ENCODE assay signal across 27 cellular contexts in the genomic region with DNA sequence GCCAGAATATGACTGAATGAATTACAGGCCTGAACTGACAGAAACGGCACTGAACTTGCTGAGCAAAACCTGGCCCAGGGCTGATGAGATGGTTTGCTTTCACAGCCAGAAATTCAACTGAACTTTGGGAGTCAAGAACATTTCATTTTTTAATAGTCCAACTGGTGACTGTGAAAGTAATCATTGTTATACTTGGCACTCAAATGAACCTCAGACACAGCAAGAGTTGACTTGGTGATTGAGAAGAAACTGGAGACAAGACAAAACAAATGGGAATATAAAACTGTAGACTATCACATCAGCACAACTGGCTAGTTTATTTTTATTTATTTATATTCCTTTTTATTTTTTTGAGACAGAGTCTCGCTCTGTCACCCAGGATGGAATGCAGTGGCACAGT.
"Had no signal": no experiment of that assay in that cellular context is flagged by ENCODE, and none has a peak within 500 bp of the region (broad histone marks: within the 10 kb centered on the region; RNA-seq: fewer than 3 reads in every experiment).

No MANE protein-coding gene starts in this region.

- DNase-seq: activated B cell treated with CpG ODN at 0.5 μM for 24 hours; activated CD4-positive, alpha-beta T cell treated with anti-CD3 and anti-CD28 coated beads for 48 hours; activated CD4-positive, alpha-beta T cell treated with anti-CD3 and anti-CD28 coated beads, Interleukin-2, amount 50 U/mL, for 1 hour; activated CD4-positive, alpha-beta T cell treated with anti-CD3 and anti-CD28 coated beads, Interleukin-2, amount 50 U/mL, for 48 hours; activated CD8-positive, alpha-beta memory T cell treated with anti-CD3 and anti-CD28 coated beads for 24 hours; activated CD8-positive, alpha-beta T cell treated with anti-CD3 and anti-CD28 coated beads for 36 hours; activated effector memory CD4-positive, alpha-beta T cell treated with Interleukin-2 at 50 U/mL for 16 hours; activated gamma-delta T cell treated with Interleukin-2 at 50 U/mL for 16 hours; activated naive CD4-positive, alpha-beta T cell treated with Interleukin-2 at 50 U/mL for 16 hours; activated naive CD8-positive, alpha-beta T cell treated with anti-CD3 and anti-CD28 coated beads, Interleukin-2, amount 10 ng/mL, durations not matched to agents 7 days and 5 days; activated T-cell treated with anti-CD3 and anti-CD28 coated beads, Interleukin-2, amount 50 U/mL, for 4 hours; body of pancreas; caudate nucleus; cortex of kidney; dermis blood vessel endothelial cell; effector CD4-positive, alpha-beta T cell; effector memory CD8-positive, alpha-beta T cell; erythroblast; foreskin keratinocyte; gastrocnemius medialis; glutamatergic neuron; T-helper 1 cell; T-helper 17 cell; T1000; WERI-Rb-1 had no signal

- H3K4me1 ChIP-seq: ascending aorta, body of pancreas, esophagus muscularis mucosa, foreskin keratinocyte, gastrocnemius medialis had no signal

- H3K27ac ChIP-seq: ascending aorta, body of pancreas, esophagus muscularis mucosa, foreskin keratinocyte, gastrocnemius medialis, WERI-Rb-1 had no signal

- H3K4me3 ChIP-seq: ascending aorta, body of pancreas, esophagus muscularis mucosa, gastrocnemius medialis had no signal

- H3K36me3 ChIP-seq: ascending aorta, esophagus muscularis mucosa, gastrocnemius medialis, WERI-Rb-1 had no signal

- H3K27me3 ChIP-seq: ascending aorta, body of pancreas, esophagus muscularis mucosa, foreskin keratinocyte, gastrocnemius medialis had no signal

- H3K9me3 ChIP-seq: ascending aorta, body of pancreas, esophagus muscularis mucosa, gastrocnemius medialis had no signal
